Comparison of ENCODE assay signal across 8 cellular contexts in genomic region chr1:116374340-116375164, GRCh38. TPM values are rescaled to one million over a fixed set of nuclear protein-coding genes. Genes with fewer than 3 reads are reported as not detected.
A peak's percentile ranks its signal among the peaks of the same experiment; 100 is the strongest.
DNase-seq lines count a peak whose midpoint lies in the region; ATAC-seq and TF ChIP-seq lines count a peak whose summit lies in the region.

No MANE protein-coding gene starts in this region.

- H3K27me3 Mint-ChIP-seq in activated CD8-positive, alpha-beta T cell treated with anti-CD3 and anti-CD28 coated beads for 36 hours, result peaks cover 2% of the 10 kb centered on the region

- H3K9me3 Mint-ChIP-seq in activated CD8-positive, alpha-beta T cell treated with anti-CD3 and anti-CD28 coated beads for 36 hours, result no peaks in the 10 kb centered on the region

- DNase-seq in activated naive CD4-positive, alpha-beta T cell treated with Interleukin-2 at 50 U/mL for 16 hours, result peak; percentile 21
- DNase-seq in activated naive CD4-positive, alpha-beta T cell treated with anti-CD3 and anti-CD28 coated beads, Interleukin-2, amount 50 U/mL, for 16 hours, result no peak
- DNase-seq in activated CD8-positive, alpha-beta T cell treated with anti-CD3 and anti-CD28 coated beads for 36 hours, result peak; percentile 51
- DNase-seq in foreskin fibroblast (peak in 1 of 2 donors; percentile 11), NCI-H1105 treated with DMSO at 0.1 percent for 48 hours (lab: John Stamatoyannopoulos, UW) (no peak)

- H3K4me2 ChIP-seq in parathyroid adenoma (ENCODE audit: low read length), result peak overlapping the region; percentile 87

- no peak for TF ChIP-seq CTCF in activated CD8-positive, alpha-beta T cell treated with anti-CD3 and anti-CD28 coated beads for 36 hours (IDR thresholded peaks at IDR 0.05)
- TF ChIP-seq CTCF in foreskin fibroblast (IDR thresholded peaks at IDR 0.05; ENCODE audit: low read depth, low read length) (no peak), parathyroid adenoma (IDR thresholded peaks at IDR 0.05) (no peak)

- CTCF ChIA-PET in activated CD8-positive, alpha-beta T cell treated with anti-CD3 and anti-CD28 coated beads for 36 hours (lab: Charles Lee), result interaction anchor here (0.7 to 1.9 kb wide), 3 partner anchors 111 to 235 kb away, joined by 4 to 6 read pairs (median 4); no protein-coding TSS in a partner anchor

- H3K27me3 ChIP-seq in parathyroid adenoma (ENCODE audit: control insufficient read depth, insufficient read depth, low read length), result no peaks in the 10 kb centered on the region

- no peak for ATAC-seq in activated CD8-positive, alpha-beta T cell treated with anti-CD3 and anti-CD28 coated beads for 36 hours
- ATAC-seq in HG03108 (IDR thresholded peaks at IDR 0.05; ENCODE audit: unreplicated experiment), result no peak
- no peak for ATAC-seq in HG03565 (IDR thresholded peaks at IDR 0.05; ENCODE audit: unreplicated experiment)

- peaks cover 38% of the 10 kb centered on the region for H3K79me2 ChIP-seq in parathyroid adenoma

- H3K27ac Mint-ChIP-seq in activated CD8-positive, alpha-beta T cell treated with anti-CD3 and anti-CD28 coated beads for 36 hours, result peak overlapping the region; percentile 94

- POLR2A ChIA-PET in activated CD8-positive, alpha-beta T cell treated with anti-CD3 and anti-CD28 coated beads for 36 hours (lab: Charles Lee), result interaction anchor here (0.7 to 3.7 kb wide), 10 partner anchors 8 to 227 kb away, joined by 3 to 24 read pairs (median 4); no protein-coding TSS in a partner anchor

- peak overlapping the region; percentile 72 for H2AFZ ChIP-seq in parathyroid adenoma

- H3K9me3 ChIP-seq in parathyroid adenoma (ENCODE audit: control insufficient read depth, low read length), result no peaks in the 10 kb centered on the region

- H3K36me3 ChIP-seq in parathyroid adenoma (ENCODE audit: control insufficient read depth, insufficient read depth, low read length), result no peaks in the 10 kb centered on the region

- peaks cover 35% of the 10 kb centered on the region for H3K36me3 Mint-ChIP-seq in activated CD8-positive, alpha-beta T cell treated with anti-CD3 and anti-CD28 coated beads for 36 hours (ENCODE audit: low read depth)

- H3K4me3 Mint-ChIP-seq in activated CD8-positive, alpha-beta T cell treated with anti-CD3 and anti-CD28 coated beads for 36 hours, result peak overlapping the region; percentile 97

- H3K27ac ChIP-seq in parathyroid adenoma, result peak overlapping the region; percentile 98

- H3K9ac ChIP-seq in parathyroid adenoma, result peak overlapping the region; percentile 96

- peaks cover 45% of the 10 kb centered on the region for H3K4me1 Mint-ChIP-seq in activated CD8-positive, alpha-beta T cell treated with anti-CD3 and anti-CD28 coated beads for 36 hours (ENCODE audit: low read depth)

- intact Hi-C loops in activated CD8-positive, alpha-beta T cell treated with anti-CD3 and anti-CD28 coated beads for 36 hours (cut with micrococcal nuclease), result loop anchor here (10.0 kb wide), 1 partner anchor 380 kb away; the partner anchor contains the start of gene CD2

- H3K4me3 ChIP-seq in foreskin fibroblast (ENCODE audit: low read depth in 1 of 2, low read length in 2 of 2) (peak overlapping the region; percentile 63 to 88), parathyroid adenoma (ENCODE audit: low read depth, low read length) (peak overlapping the region; percentile 94)

- H3K4me1 ChIP-seq in parathyroid adenoma, result peaks cover 15% of the 10 kb centered on the region

RNA-seq across cellular contexts. Expression of gene ATP1A1, which starts 1.5 kb away (rescaled TPM):
- 100 to 1,000 TPM; 201 to 202 TPM for total RNA-seq in activated CD8-positive, alpha-beta T cell treated with anti-CD3 and anti-CD28 coated beads for 36 hours

Comparison
In these comparisons a context has a peak if more than half of its experiments do, and no peak if none do; other contexts are left out.
1. DNase-seq: peak in activated naive CD4-positive, alpha-beta T cell treated with Interleukin-2 at 50 U/mL for 16 hours (single experiment) and activated CD8-positive, alpha-beta T cell treated with anti-CD3 and anti-CD28 coated beads for 36 hours (single experiment); none in activated naive CD4-positive, alpha-beta T cell treated with anti-CD3 and anti-CD28 coated beads, Interleukin-2, amount 50 U/mL, for 16 hours (single experiment) and NCI-H1105 treated with DMSO at 0.1 percent for 48 hours (single experiment).